ENCODE assay signal across 1 cellular context in genomic region chr14:51092965-51093364, GRCh38.
TF ChIP-seq lines count a peak whose summit lies in the region.

No MANE protein-coding gene starts in this region.

TF ChIP-seq in GM23338, 12 proteins besides CTCF, POLR2A, EP300 and RAD21 (continued from another document):
- no peak for TF ChIP-seq REST (IDR thresholded peaks at IDR 0.05; ENCODE audit: unreplicated experiment)
